8 cellular contexts compared by ENCODE assay signal in the genomic region with DNA sequence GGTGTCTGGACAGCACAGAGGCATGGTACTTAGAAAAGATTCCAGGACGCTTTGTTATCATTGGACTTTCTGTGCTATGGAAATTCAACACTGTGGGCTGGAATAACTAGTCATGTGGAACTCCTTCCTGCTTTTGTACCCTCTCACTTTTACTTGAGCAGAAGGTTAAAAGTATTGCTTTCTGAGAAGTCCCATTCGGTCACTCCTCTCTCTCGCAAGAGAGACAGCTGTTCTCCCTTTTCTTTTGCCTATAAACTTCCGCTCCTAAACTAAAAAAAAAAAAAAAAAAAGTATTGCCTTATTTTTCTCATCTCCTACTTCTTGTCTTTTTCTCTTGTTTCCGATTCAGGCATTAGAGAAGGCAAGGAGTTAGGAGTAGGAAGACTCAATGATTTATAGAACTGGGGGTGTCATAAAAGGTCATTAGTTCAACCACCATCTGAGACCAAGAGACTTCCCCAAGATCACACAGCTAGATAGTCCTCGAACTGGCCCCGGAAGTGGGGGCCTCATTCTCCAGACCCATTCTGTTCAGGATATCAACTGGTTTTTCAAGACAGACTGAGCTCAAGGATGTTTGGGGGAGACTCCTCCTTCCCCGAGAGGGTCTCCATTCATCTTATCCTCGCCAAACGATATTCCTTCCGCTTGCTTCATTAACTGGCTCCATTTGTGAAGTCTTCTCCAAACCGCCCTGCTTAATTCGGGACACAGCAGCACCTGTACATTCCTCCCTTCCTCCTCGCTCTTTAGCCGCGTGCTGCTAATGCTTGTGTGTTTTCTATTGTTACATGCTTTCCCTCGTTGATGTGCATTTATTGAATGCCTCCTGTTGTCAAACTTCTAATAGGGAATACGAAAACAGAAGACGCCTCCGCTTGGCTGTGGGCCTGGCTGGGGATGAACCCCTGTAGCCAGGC. TPM values are rescaled to one million over a fixed set of nuclear protein-coding genes. Genes with fewer than 3 reads are reported as not detected.
A peak's percentile ranks its signal among the peaks of the same experiment; 100 is the strongest.
DNase-seq lines count a peak whose midpoint lies in the region; ATAC-seq and TF ChIP-seq lines count a peak whose summit lies in the region.

No MANE protein-coding gene starts in this region.

- ATAC-seq in GM19351 (IDR thresholded peaks at IDR 0.05; ENCODE audit: unreplicated experiment) (peak; percentile 19), heart right ventricle (peak in 5 of 8 donors; percentile 0 to 12 (median 1)), psoas muscle (peak; percentile 4 to 23 (median 12))

- H3K9me3 ChIP-seq in heart right ventricle: no peaks in the 10 kb centered on the region
- no peaks in the 10 kb centered on the region for H3K9me3 ChIP-seq in psoas muscle

- H3K27ac ChIP-seq in heart right ventricle (peak overlapping the region; percentile 66 to 98 (median 96)), psoas muscle (peak overlapping the region; percentile 98)

- peak; percentile 80 for DNase-seq in DMS53 (lab: John Stamatoyannopoulos, UW)
- DNase-seq in KG1 (lab: John Stamatoyannopoulos, UW): peak; percentile 90
- no peak for DNase-seq in activated CD4-positive, alpha-beta memory T cell treated with anti-CD3 and anti-CD28 coated beads, Interleukin-2, amount 10 ng/mL, durations not matched to agents 7 days and 5 days
- peak in 1 of 2 donors; percentile 8 for DNase-seq in heart right ventricle
- DNase-seq in psoas muscle: no peak
- DNase-seq in middle frontal gyrus (ENCODE audit: extremely low spot score, low spot score): no peak
- no peak for DNase-seq in NCI-H226

- H3K36me3 Mint-ChIP-seq in activated CD4-positive, alpha-beta memory T cell treated with anti-CD3 and anti-CD28 coated beads, Interleukin-2, amount 10 ng/mL, durations not matched to agents 7 days and 5 days (ENCODE audit: low read depth): peaks cover 5% of the 10 kb centered on the region

- CTCF ChIA-PET in activated CD4-positive, alpha-beta memory T cell treated with anti-CD3 and anti-CD28 coated beads, Interleukin-2, amount 10 ng/mL, durations not matched to agents 7 days and 5 days (lab: Charles Lee): interaction anchor here (0.7 to 3.8 kb wide), 13 partner anchors 10 to 615 kb away, joined by 3 to 34 read pairs (median 5); no protein-coding TSS in a partner anchor

- POLR2A ChIA-PET in activated CD4-positive, alpha-beta memory T cell treated with anti-CD3 and anti-CD28 coated beads, Interleukin-2, amount 10 ng/mL, durations not matched to agents 7 days and 5 days (lab: Charles Lee): interaction anchor here (0.9 to 3.9 kb wide), 14 partner anchors 9 to 148 kb away, joined by 3 to 68 read pairs (median 7); a partner anchor contains a TSS

- H3K4me1 ChIP-seq in heart right ventricle (peaks cover 3 to 37% (median 28%) of the 10 kb centered on the region in 9 donors), psoas muscle (peaks cover 18% of the 10 kb centered on the region)

- H3K9me3 Mint-ChIP-seq in activated CD4-positive, alpha-beta memory T cell treated with anti-CD3 and anti-CD28 coated beads, Interleukin-2, amount 10 ng/mL, durations not matched to agents 7 days and 5 days: peaks cover 7% of the 10 kb centered on the region

- H3K36me3 ChIP-seq in heart right ventricle (no peaks in the 10 kb centered on the region), psoas muscle (ENCODE audit: insufficient read depth in 1 of 2, low read depth in 1 of 2) (no peaks in the 10 kb centered on the region)

- H3K4me3 ChIP-seq in heart right ventricle (peak overlapping the region; percentile 33 to 95 (median 82)), psoas muscle (peak overlapping the region; percentile 88)

- H3K27me3 ChIP-seq in heart right ventricle (no peaks in the 10 kb centered on the region), psoas muscle (ENCODE audit: insufficient read depth in 3 of 3, low read length in 2 of 3) (no peaks in the 10 kb centered on the region)

- TF ChIP-seq CTCF in heart right ventricle (IDR thresholded peaks at IDR 0.05) (no peak), psoas muscle (IDR thresholded peaks at IDR 0.05) (no peak)

- H3K27ac Mint-ChIP-seq in activated CD4-positive, alpha-beta memory T cell treated with anti-CD3 and anti-CD28 coated beads, Interleukin-2, amount 10 ng/mL, durations not matched to agents 7 days and 5 days: no peak overlapping the region

- intact Hi-C loops in heart right ventricle (cut with DNase I): loop anchor here in 6 of 10 donors (2.0 to 10.0 kb wide), 6 partner anchors 38 to 147 kb away; a partner anchor contains a TSS
- intact Hi-C loops in psoas muscle (cut with DNase I): loop anchor here (1.0 to 5.0 kb wide), 3 partner anchors 38 to 118 kb away; no protein-coding TSS in a partner anchor

- H3K27me3 Mint-ChIP-seq in activated CD4-positive, alpha-beta memory T cell treated with anti-CD3 and anti-CD28 coated beads, Interleukin-2, amount 10 ng/mL, durations not matched to agents 7 days and 5 days: peaks cover 2% of the 10 kb centered on the region

- 25 to 26% methylated on average over 20 of the region's 20 CpGs for WGBS in heart right ventricle, 2 donors
- 12 to 19% (median 15%) methylated on average over 20 of the region's 20 CpGs for WGBS in psoas muscle, 3 donors

- H3K4me3 Mint-ChIP-seq in activated CD4-positive, alpha-beta memory T cell treated with anti-CD3 and anti-CD28 coated beads, Interleukin-2, amount 10 ng/mL, durations not matched to agents 7 days and 5 days: peak overlapping the region; percentile 78

- H3K4me1 Mint-ChIP-seq in activated CD4-positive, alpha-beta memory T cell treated with anti-CD3 and anti-CD28 coated beads, Interleukin-2, amount 10 ng/mL, durations not matched to agents 7 days and 5 days: peaks cover 37% of the 10 kb centered on the region

RNA-seq across cellular contexts. Expression of a gene that starts 1.0 kb away (rescaled TPM):
- 10 to 100 TPM; 11.8 to 15.0 TPM for total RNA-seq in activated CD4-positive, alpha-beta memory T cell treated with anti-CD3 and anti-CD28 coated beads, Interleukin-2, amount 10 ng/mL, durations not matched to agents 7 days and 5 days
- total RNA-seq in heart right ventricle (10 to 100 TPM in 2 of 10 donors, 1 to 10 TPM in 8; 4.2 to 13.3 (median 7.5) TPM), psoas muscle (10 to 100 TPM in 3 of 4 donors, 1 to 10 TPM in 1; 8.0 to 12.3 (median 10.7) TPM)
- polyA plus RNA-seq in heart right ventricle (1 to 10 TPM; 4.0 to 4.5 TPM), psoas muscle (10 to 100 TPM in 1 of 3 donors, 1 to 10 TPM in 2; 6.0 to 10.0 (median 8.0) TPM)

Comparison
In these comparisons a context has a peak if more than half of its experiments do, and no peak if none do; other contexts are left out.
1. DNase-seq: peak in DMS53 (single experiment) and KG1 (single experiment); none in activated CD4-positive, alpha-beta memory T cell treated with anti-CD3 and anti-CD28 coated beads, Interleukin-2, amount 10 ng/mL, durations not matched to agents 7 days and 5 days (single experiment), psoas muscle (0 of 2), middle frontal gyrus (single experiment) and NCI-H226 (single experiment).
2. Peak in every context shown above with its lines, with median percentiles within 50 percentile points of each other: ATAC-seq.